ENCODE assay signal across 1 cellular context in genomic region chr5:40799248-40799647, GRCh38.
TF ChIP-seq lines count a peak whose summit lies in the region.

No MANE protein-coding gene starts in this region.

TF ChIP-seq in IMR-90, 13 proteins besides CTCF, POLR2A, EP300 and RAD21:
- TF ChIP-seq NFE2L2 (IDR thresholded peaks at IDR 0.05; ENCODE audit: low read depth, low read length) (no peak), USF2 (IDR thresholded peaks at IDR 0.05; ENCODE audit: low read depth, low read length) (no peak), ELK1 (IDR thresholded peaks at IDR 0.05; ENCODE audit: borderline replicate concordance, low read depth, low read length) (no peak), MAZ (IDR thresholded peaks at IDR 0.05; ENCODE audit: borderline replicate concordance, low read depth, low read length) (no peak), RFX5 (IDR thresholded peaks at IDR 0.05; ENCODE audit: low read depth, low read length) (no peak), MXI1 (IDR thresholded peaks at IDR 0.05; ENCODE audit: borderline replicate concordance, low read depth, low read length) (no peak), CEBPB (IDR thresholded peaks at IDR 0.05; ENCODE audit: low read depth, low read length) (no peak), CHD1 (IDR thresholded peaks at IDR 0.05; ENCODE audit: low read depth, low read length) (no peak), MAFK (IDR thresholded peaks at IDR 0.05; ENCODE audit: low read depth, low read length) (no peak), RCOR1 (IDR thresholded peaks at IDR 0.05; ENCODE audit: insufficient replicate concordance, low read length) (no peak), FOS (IDR thresholded peaks at IDR 0.05; ENCODE audit: low read depth, low read length) (no peak), SMC3 (IDR thresholded peaks at IDR 0.05; ENCODE audit: low read depth, low read length) (no peak), BHLHE40 (IDR thresholded peaks at IDR 0.05; ENCODE audit: low read depth, low read length) (no peak)
TF ChIP-seq in IMR-90: peak in this region for 0.
